ENCODE assay signal across 13 cellular contexts in the genomic region with DNA sequence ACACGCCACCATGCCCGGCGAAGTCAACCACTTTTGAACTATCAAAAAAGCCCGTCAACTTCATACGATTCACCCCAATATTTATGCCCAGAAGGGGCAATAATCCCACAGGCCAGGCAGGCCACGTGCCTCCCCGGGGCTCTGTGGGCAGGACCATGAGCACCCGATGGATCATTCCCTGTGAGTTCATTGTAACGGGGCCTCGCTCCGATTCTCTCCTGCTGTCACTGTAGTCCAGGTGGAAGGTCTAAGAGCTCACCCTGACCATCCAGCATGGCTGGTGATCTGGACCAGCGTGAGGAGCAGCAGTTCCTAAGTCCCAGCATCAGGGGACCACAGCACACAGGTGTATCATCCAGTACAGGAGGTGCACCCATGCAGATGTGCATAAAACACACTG.
"Had no signal": no experiment of that assay in that cellular context is flagged by ENCODE, and none has a peak within 500 bp of the region (broad histone marks: within the 10 kb centered on the region; RNA-seq: fewer than 3 reads in every experiment).

No MANE protein-coding gene starts in this region.

- DNase-seq: activated CD4-positive, alpha-beta T cell treated with anti-CD3 and anti-CD28 coated beads for 48 hours; activated gamma-delta T cell treated with Interleukin-2 at 50 U/mL for 16 hours; cortex of kidney; effector memory CD4-positive, alpha-beta T cell; stimulated activated CD4-positive, alpha-beta T cell treated with anti-CD3 and anti-CD28 coated beads, Interleukin-1b, Interleukin-23, amount 100 ng/mL, for 48 hours; stimulated activated naive CD4-positive, alpha-beta T cell; T-cell had no signal

- H3K4me1 Mint-ChIP-seq: neural crest cell, T-cell had no signal

- H3K27me3 ChIP-seq: right atrium auricular region, suprapubic skin had no signal

- H3K4me3 ChIP-seq: SK-N-MC, suprapubic skin had no signal

- H3K36me3 ChIP-seq: right atrium auricular region, suprapubic skin had no signal

- H3K9me3 ChIP-seq: right atrium auricular region, suprapubic skin had no signal

- H3K27ac Mint-ChIP-seq: mesothelial cell of epicardium, T-cell had no signal

- H3K27ac ChIP-seq: SK-N-MC, suprapubic skin, VCaP had no signal

- H3K4me3 Mint-ChIP-seq: mesothelial cell of epicardium, neural crest cell, T-cell had no signal

- H3K4me1 ChIP-seq: suprapubic skin had no signal
